Comparison of ENCODE assay signal across 18 cellular contexts in genomic region chr22:48724899-48725298, GRCh38.
DNase-seq lines count a peak whose midpoint lies in the region; ATAC-seq, FAIRE-seq and TF ChIP-seq lines count a peak whose summit lies in the region.
"Had no signal": no experiment of that assay in that cellular context is flagged by ENCODE, and none has a peak within 500 bp of the region (broad histone marks: within the 10 kb centered on the region; RNA-seq: fewer than 3 reads in every experiment).

No MANE protein-coding gene starts in this region.

- H3K4me3 Mint-ChIP-seq in Calu3 (ENCODE audit: low read depth, unreplicated experiment): no peak overlapping the region
- H3K4me3 Mint-ChIP-seq: CD4-positive, alpha-beta T cell; H9 had no signal

- no peak overlapping the region for H3K9ac ChIP-seq in kidney (ENCODE audit: low read length in 2 of 2)

- peaks cover 29% of the 10 kb centered on the region for H3K27me3 ChIP-seq in left ventricle myocardium inferior (ENCODE audit: low read depth)
- H3K27me3 ChIP-seq in spleen (replicated peaks in 1 of 7): peaks cover 0 to 19% (median 0%) of the 10 kb centered on the region in 7 donors
- no peaks in the 10 kb centered on the region for H3K27me3 ChIP-seq in lower lobe of right lung (ENCODE audit: low read depth)
- H3K27me3 ChIP-seq: BE2C had no signal

- H3K36me3 ChIP-seq in left ventricle myocardium inferior (no peaks in the 10 kb centered on the region), kidney (ENCODE audit: control insufficient read depth in 1 of 2, insufficient read depth in 2 of 2, low read length in 2 of 2) (no peaks in the 10 kb centered on the region), spleen (no peaks in the 10 kb centered on the region), lower lobe of right lung (no peaks in the 10 kb centered on the region)
- H3K36me3 ChIP-seq: BE2C had no signal

- no peaks in the 10 kb centered on the region for H3K4me1 Mint-ChIP-seq in Calu3 (ENCODE audit: low read depth, unreplicated experiment)
- H3K4me1 Mint-ChIP-seq: H9 had no signal

- no peak overlapping the region for H3K27ac Mint-ChIP-seq in Calu3 (ENCODE audit: unreplicated experiment)
- H3K27ac Mint-ChIP-seq: CD4-positive, alpha-beta T cell; H9 had no signal

- no peak for ATAC-seq in lower lobe of right lung
- ATAC-seq: GM12878, HepG2 had no signal

- H3K9me3 ChIP-seq in left ventricle myocardium inferior (replicated peaks): peaks cover 33% of the 10 kb centered on the region
- H3K9me3 ChIP-seq in kidney (ENCODE audit: control insufficient read depth in 1 of 2, low read length in 2 of 2): peaks cover 5 to 6% of the 10 kb centered on the region in 2 donors
- peaks cover 4 to 25% (median 18%) of the 10 kb centered on the region in 8 donors for H3K9me3 ChIP-seq in spleen
- H3K9me3 ChIP-seq in lower lobe of right lung: peaks cover 5% of the 10 kb centered on the region
- H3K9me3 ChIP-seq: BE2C had no signal

- no peaks in the 10 kb centered on the region for H3K27me3 Mint-ChIP-seq in Calu3 (ENCODE audit: unreplicated experiment)

- WGBS in spleen, 5 donors: 79 to 94% (median 84%) methylated on average over 12 of the region's 12 CpGs

- DNase-seq in left ventricle myocardium inferior: peak; percentile 0
- no peak for DNase-seq in cardiac septum (ENCODE audit: low spot score)
- DNase-seq in G401 (ENCODE audit: low spot score): peak; percentile 20
- peak; percentile 54 for DNase-seq in kidney
- DNase-seq in spleen: peak; percentile 57
- no peak for DNase-seq in lower lobe of right lung
- no peak for DNase-seq in Calu3
- no peak for DNase-seq in HuH-7.5 (ENCODE audit: low spot score)
- DNase-seq: BE2C; C1 segment of cervical spinal cord; Caco-2; CD4-positive, alpha-beta T cell; DMS153; DMS79; H9 had no signal

- no peak overlapping the region for H3K27ac ChIP-seq in left ventricle myocardium inferior (replicated peaks)
- no peak overlapping the region for H3K27ac ChIP-seq in kidney (ENCODE audit: low read depth in 2 of 2, low read length in 2 of 2)
- no peak overlapping the region for H3K27ac ChIP-seq in spleen
- no peak overlapping the region for H3K27ac ChIP-seq in lower lobe of right lung

- H3K4me1 ChIP-seq in left ventricle myocardium inferior (no peaks in the 10 kb centered on the region), kidney (ENCODE audit: control insufficient read depth in 1 of 2, insufficient read depth in 1 of 2, low read depth in 1 of 2, low read length in 2 of 2) (no peaks in the 10 kb centered on the region), spleen (no peaks in the 10 kb centered on the region), lower lobe of right lung (no peaks in the 10 kb centered on the region)
- H3K4me1 ChIP-seq: BE2C, Caco-2 had no signal

- TF ChIP-seq POLR2A in spleen (IDR thresholded peaks at IDR 0.05): no peak

- no peaks in the 10 kb centered on the region for H3K36me3 Mint-ChIP-seq in Calu3 (ENCODE audit: insufficient read depth, unreplicated experiment)

- CTCF ChIA-PET in Calu3 (lab: Charles Lee): no interaction called here

- H3K4me3 ChIP-seq in left ventricle myocardium inferior (no peak overlapping the region), kidney (ENCODE audit: low read length in 2 of 2) (no peak overlapping the region), spleen (no peak overlapping the region), lower lobe of right lung (no peak overlapping the region)
- H3K4me3 ChIP-seq: GM12878 had no signal

- no TSS peak for BruUV-seq in Calu3 (replicated peaks; lab: Mats Ljungman, UMichigan)

- FAIRE-seq in kidney (lab: Jason Lieb, UNC): no peak
- FAIRE-seq: GM12878, H1, HepG2 had no signal

- intact Hi-C loops in left ventricle myocardium inferior (cut with micrococcal nuclease) (no loop called here), cardiac septum (cut with DNase I) (no loop called here), kidney (cut with DNase I) (no loop called here), spleen (cut with DNase I; ENCODE audit: low total_unique reads) (no loop called here), lower lobe of right lung (cut with DNase I) (no loop called here), Calu3 (cut with micrococcal nuclease; ENCODE audit: unreplicated experiment) (no loop called here)

- in situ Hi-C loops in G401 (cut with HindIII; ENCODE audit: low sequenced_read_pairs): loop anchor here (10.0 kb wide), 1 partner anchor 130 kb away; no protein-coding TSS in a partner anchor

- H3K9me3 Mint-ChIP-seq in Calu3 (ENCODE audit: low read depth, unreplicated experiment): peaks cover 9% of the 10 kb centered on the region

- TF ChIP-seq CTCF in left ventricle myocardium inferior (IDR thresholded peaks at IDR 0.05; ENCODE audit: borderline replicate concordance): no peak
- TF ChIP-seq CTCF in kidney (IDR thresholded peaks at IDR 0.05; ENCODE audit: borderline replicate concordance, extremely low read depth, insufficient read depth): no peak
- no peak for TF ChIP-seq CTCF in spleen (IDR thresholded peaks at IDR 0.05 in 8 of 11, conservative IDR thresholded peaks at IDR 0.05 in 3 of 11)
- no peak for TF ChIP-seq CTCF in lower lobe of right lung (IDR thresholded peaks at IDR 0.05)
- no peak for TF ChIP-seq CTCF in Calu3 (IDR thresholded peaks at IDR 0.05; ENCODE audit: unreplicated experiment)

Comparison
In these comparisons a context has a peak if more than half of its experiments do, and no peak if none do; other contexts are left out.
1. DNase-seq: peak in left ventricle myocardium inferior (single experiment), G401 (single experiment), kidney (single experiment) and spleen (single experiment); none in cardiac septum (single experiment), lower lobe of right lung (single experiment), Calu3 (single experiment) and HuH-7.5 (single experiment).